Comparison of ENCODE assay signal across 21 cellular contexts in genomic region chr3:20235796-20236195, GRCh38. TPM values are rescaled to one million over a fixed set of nuclear protein-coding genes. Genes with fewer than 3 reads are reported as not detected.
DNase-seq lines count a peak whose midpoint lies in the region; ATAC-seq and TF ChIP-seq lines count a peak whose summit lies in the region.
"Had no signal": no experiment of that assay in that cellular context is flagged by ENCODE, and none has a peak within 500 bp of the region (broad histone marks: within the 10 kb centered on the region; RNA-seq: fewer than 3 reads in every experiment).

No MANE protein-coding gene starts in this region.

- whole genome bisulfite sequencing in body of pancreas, 2 donors: 93 to 96% methylated on average over 7 of the region's 7 CpGs

- H3K9me3 ChIP-seq in body of pancreas: no peaks in the 10 kb centered on the region

- intact Hi-C loops in body of pancreas (cut with DNase I) (no loop called here), cardiac septum (cut with DNase I) (no loop called here)

- H3K36me3 ChIP-seq in body of pancreas (replicated peaks in 1 of 2; ENCODE audit: insufficient read depth in 1 of 2, low read depth in 2 of 2): no peaks in the 10 kb centered on the region

- no peak for TF ChIP-seq POLR2A in body of pancreas (IDR thresholded peaks at IDR 0.05)

- no peak for TF ChIP-seq CTCF in GM12865 (IDR thresholded peaks at IDR 0.05; ENCODE audit: insufficient read depth, low read depth, low read length, missing control alignments)
- TF ChIP-seq CTCF in body of pancreas (IDR thresholded peaks at IDR 0.05): no peak

- peak overlapping the region; percentile 69 to 87 (median 74) for H3K27ac ChIP-seq in body of pancreas
- H3K27ac ChIP-seq: C4-2B had no signal

- H3K4me1 ChIP-seq in body of pancreas: peaks cover 24% of the 10 kb centered on the region

- no peaks in the 10 kb centered on the region for H3K27me3 ChIP-seq in body of pancreas

- H3K4me3 ChIP-seq in GM12865 (ENCODE audit: low read depth, low read length): no peak overlapping the region
- no peak overlapping the region for H3K4me3 ChIP-seq in body of pancreas

- DNase-seq in GM12865 (ENCODE audit: low read depth): peak; percentile 50
- DNase-seq in body of pancreas: no peak
- no peak for DNase-seq in activated naive CD4-positive, alpha-beta T cell treated with anti-CD3 and anti-CD28 coated beads, Interleukin-2, amount 50 U/mL, for 16 hours
- no peak for DNase-seq in NCI-H2196 (lab: John Stamatoyannopoulos, UW; ENCODE audit: unreplicated experiment)
- no peak for DNase-seq in cardiac septum (ENCODE audit: low spot score)
- DNase-seq in stimulated activated CD4-positive, alpha-beta T cell treated with anti-CD3 and anti-CD28 coated beads, Interleukin-2, amount 100 ng/mL, for 48 hours: no peak
- DNase-seq: EL, GF-D8, GOT3, NCI-H1105 treated with DMSO at 0.1 percent for 48 hours, NCI-H1694, NCI-H2081, NCI-H2171, NCI-H446, NCI-H526, OCI-M1, Right ventricle myocardium superior had no signal

- ATAC-seq in GM21367 (IDR thresholded peaks at IDR 0.05; ENCODE audit: unreplicated experiment) (peak; percentile 44), HG02885 (IDR thresholded peaks at IDR 0.05; ENCODE audit: poor library complexity, unreplicated experiment) (peak; percentile 73), body of pancreas (no peak)
- ATAC-seq: HCT116 had no signal

RNA-seq across cellular contexts. Expression of gene SGO1, which starts 49.8 kb away (rescaled TPM):
- total RNA-seq in body of pancreas (1 to 10 TPM in 1 of 2 donors, not detected in 1; 2.0 TPM), cardiac septum (0.38 TPM)
